ENCODE assay signal across 1 cellular context in the genomic region with DNA sequence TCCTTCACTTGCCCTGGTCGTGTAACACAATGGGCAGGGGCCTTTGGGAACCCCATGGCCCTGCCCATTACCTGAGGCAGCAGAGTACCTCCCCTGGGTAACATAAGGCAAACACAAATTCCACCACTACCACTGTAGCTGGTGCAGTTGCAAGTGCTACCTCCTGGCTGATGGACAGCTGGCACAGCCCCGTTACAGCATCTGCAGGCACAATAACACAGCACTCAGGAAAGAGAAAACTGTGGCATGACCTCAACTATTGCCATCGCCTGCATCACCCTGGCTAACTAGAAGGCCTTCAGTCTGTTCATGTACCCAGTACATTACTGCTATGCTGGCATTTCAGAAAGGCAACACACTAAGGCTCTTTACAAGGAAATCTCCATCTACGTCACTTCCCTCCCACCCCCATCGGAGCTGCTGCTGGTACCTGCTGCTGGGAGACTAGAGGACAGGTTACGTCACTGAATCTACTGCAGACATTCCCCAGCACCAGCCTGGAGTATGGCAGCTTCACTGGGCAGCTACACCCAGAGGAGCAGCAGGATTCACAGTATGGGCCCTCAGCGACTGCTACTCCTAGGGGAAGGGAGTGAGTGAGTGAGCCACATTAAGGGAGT.
TF ChIP-seq lines count a peak whose summit lies in the region.

No MANE protein-coding gene starts in this region.

TF ChIP-seq in GM23338, 12 proteins besides CTCF, POLR2A, EP300 and RAD21 (continued from another document):
- TF ChIP-seq, protein P1, sequence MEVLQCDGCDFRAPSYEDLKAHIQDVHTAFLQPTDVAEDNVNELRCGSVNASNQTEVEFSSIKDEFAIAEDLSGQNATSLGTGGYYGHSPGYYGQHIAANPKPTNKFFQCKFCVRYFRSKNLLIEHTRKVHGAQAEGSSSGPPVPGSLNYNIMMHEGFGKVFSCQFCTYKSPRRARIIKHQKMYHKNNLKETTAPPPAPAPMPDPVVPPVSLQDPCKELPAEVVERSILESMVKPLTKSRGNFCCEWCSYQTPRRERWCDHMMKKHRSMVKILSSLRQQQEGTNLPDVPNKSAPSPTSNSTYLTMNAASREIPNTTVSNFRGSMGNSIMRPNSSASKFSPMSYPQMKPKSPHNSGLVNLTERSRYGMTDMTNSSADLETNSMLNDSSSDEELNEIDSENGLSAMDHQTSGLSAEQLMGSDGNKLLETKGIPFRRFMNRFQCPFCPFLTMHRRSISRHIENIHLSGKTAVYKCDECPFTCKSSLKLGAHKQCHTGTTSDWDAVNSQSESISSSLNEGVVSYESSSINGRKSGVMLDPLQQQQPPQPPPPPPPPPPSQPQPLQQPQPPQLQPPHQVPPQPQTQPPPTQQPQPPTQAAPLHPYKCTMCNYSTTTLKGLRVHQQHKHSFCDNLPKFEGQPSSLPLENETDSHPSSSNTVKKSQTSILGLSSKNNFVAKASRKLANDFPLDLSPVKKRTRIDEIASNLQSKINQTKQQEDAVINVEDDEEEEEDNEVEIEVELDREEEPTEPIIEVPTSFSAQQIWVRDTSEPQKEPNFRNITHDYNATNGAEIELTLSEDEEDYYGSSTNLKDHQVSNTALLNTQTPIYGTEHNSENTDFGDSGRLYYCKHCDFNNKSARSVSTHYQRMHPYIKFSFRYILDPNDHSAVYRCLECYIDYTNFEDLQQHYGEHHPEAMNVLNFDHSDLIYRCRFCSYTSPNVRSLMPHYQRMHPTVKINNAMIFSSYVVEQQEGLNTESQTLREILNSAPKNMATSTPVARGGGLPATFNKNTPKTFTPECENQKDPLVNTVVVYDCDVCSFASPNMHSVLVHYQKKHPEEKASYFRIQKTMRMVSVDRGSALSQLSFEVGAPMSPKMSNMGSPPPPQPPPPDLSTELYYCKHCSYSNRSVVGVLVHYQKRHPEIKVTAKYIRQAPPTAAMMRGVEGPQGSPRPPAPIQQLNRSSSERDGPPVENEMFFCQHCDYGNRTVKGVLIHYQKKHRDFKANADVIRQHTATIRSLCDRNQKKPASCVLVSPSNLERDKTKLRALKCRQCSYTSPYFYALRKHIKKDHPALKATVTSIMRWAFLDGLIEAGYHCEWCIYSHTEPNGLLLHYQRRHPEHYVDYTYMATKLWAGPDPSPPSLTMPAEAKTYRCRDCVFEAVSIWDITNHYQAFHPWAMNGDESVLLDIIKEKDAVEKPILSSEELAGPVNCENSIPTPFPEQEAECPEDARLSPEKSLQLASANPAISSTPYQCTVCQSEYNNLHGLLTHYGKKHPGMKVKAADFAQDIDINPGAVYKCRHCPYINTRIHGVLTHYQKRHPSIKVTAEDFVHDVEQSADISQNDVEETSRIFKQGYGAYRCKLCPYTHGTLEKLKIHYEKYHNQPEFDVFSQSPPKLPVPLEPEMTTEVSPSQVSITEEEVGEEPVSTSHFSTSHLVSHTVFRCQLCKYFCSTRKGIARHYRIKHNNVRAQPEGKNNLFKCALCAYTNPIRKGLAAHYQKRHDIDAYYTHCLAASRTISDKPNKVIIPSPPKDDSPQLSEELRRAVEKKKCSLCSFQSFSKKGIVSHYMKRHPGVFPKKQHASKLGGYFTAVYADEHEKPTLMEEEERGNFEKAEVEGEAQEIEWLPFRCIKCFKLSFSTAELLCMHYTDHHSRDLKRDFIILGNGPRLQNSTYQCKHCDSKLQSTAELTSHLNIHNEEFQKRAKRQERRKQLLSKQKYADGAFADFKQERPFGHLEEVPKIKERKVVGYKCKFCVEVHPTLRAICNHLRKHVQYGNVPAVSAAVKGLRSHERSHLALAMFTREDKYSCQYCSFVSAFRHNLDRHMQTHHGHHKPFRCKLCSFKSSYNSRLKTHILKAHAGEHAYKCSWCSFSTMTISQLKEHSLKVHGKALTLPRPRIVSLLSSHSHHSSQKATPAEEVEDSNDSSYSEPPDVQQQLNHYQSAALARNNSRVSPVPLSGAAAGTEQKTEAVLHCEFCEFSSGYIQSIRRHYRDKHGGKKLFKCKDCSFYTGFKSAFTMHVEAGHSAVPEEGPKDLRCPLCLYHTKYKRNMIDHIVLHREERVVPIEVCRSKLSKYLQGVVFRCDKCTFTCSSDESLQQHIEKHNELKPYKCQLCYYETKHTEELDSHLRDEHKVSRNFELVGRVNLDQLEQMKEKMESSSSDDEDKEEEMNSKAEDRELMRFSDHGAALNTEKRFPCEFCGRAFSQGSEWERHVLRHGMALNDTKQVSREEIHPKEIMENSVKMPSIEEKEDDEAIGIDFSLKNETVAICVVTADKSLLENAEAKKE (CRISPR knock-in tag; IDR thresholded peaks at IDR 0.05) = no peak
- TF ChIP-seq ZNF114 (CRISPR knock-in tag; IDR thresholded peaks at IDR 0.05) (no peak), ETS1 (IDR thresholded peaks at IDR 0.05) (no peak)
TF ChIP-seq in GM23338: peak in this region for 0.
